17 cellular contexts compared by ENCODE assay signal in genomic region chr21:31720330-31720729, GRCh38.
"Had no signal": no experiment of that assay in that cellular context is flagged by ENCODE, and none has a peak within 500 bp of the region (broad histone marks: within the 10 kb centered on the region; RNA-seq: fewer than 3 reads in every experiment).

No MANE protein-coding gene starts in this region.

- H3K36me3 ChIP-seq: sigmoid colon, upper lobe of left lung had no signal

- H3K27ac Mint-ChIP-seq: activated CD4-positive, alpha-beta memory T cell treated with anti-CD3 and anti-CD28 coated beads for 36 hours; activated naive CD4-positive, alpha-beta T cell treated with anti-CD3 and anti-CD28 coated beads, Interleukin-2, amount 10 ng/mL, durations not matched to agents 7 days and 5 days; brain; dendritic cell treated with granulocyte-macrophage colony-stimulating factor and Interleukin-4, amounts not matched to agents 40 ng/mL and 50 ng/mL, for 4 days; T-helper 1 cell treated with Interleukin-12 subunit alpha and Interleukin-12 subunit beta and Interleukin-4 antibody, amounts not matched to agents 30 μg/mL and 1 μg/mL, for 36 hours had no signal

- H3K27me3 Mint-ChIP-seq: activated CD4-positive, alpha-beta memory T cell treated with anti-CD3 and anti-CD28 coated beads for 36 hours; activated naive CD4-positive, alpha-beta T cell treated with anti-CD3 and anti-CD28 coated beads, Interleukin-2, amount 10 ng/mL, durations not matched to agents 7 days and 5 days; brain; dendritic cell treated with granulocyte-macrophage colony-stimulating factor and Interleukin-4, amounts not matched to agents 40 ng/mL and 50 ng/mL, for 4 days; naive B cell had no signal

- H3K4me2 ChIP-seq: hepatocyte, SK-N-SH had no signal

- ATAC-seq: psoas muscle had no signal

- DNase-seq: activated CD4-positive, alpha-beta memory T cell treated with anti-CD3 and anti-CD28 coated beads for 36 hours; activated CD4-positive, CD25-positive, alpha-beta regulatory T cell treated with anti-CD3 and anti-CD28 coated beads, Interleukin-2, amount 50 U/mL, for 72 hours; activated CD8-positive, alpha-beta memory T cell treated with anti-CD3 and anti-CD28 coated beads, Interleukin-2, amount 50 U/mL, for 4 hours; activated naive CD4-positive, alpha-beta T cell treated with anti-CD3 and anti-CD28 coated beads, Interleukin-2, amount 10 ng/mL, durations not matched to agents 7 days and 5 days; amygdala; cerebellar nuclear complex; naive B cell; psoas muscle; sigmoid colon; SK-N-SH; stimulated activated CD4-positive, alpha-beta T cell treated with anti-CD3 and anti-CD28 coated beads, Interleukin-2, amount 100 ng/mL, for 24 hours; stimulated activated naive CD4-positive, alpha-beta T cell; upper lobe of left lung had no signal

- H3K27me3 ChIP-seq: hepatocyte, sigmoid colon, upper lobe of left lung had no signal

- H3K4me3 Mint-ChIP-seq: activated CD4-positive, alpha-beta memory T cell treated with anti-CD3 and anti-CD28 coated beads for 36 hours; activated naive CD4-positive, alpha-beta T cell treated with anti-CD3 and anti-CD28 coated beads, Interleukin-2, amount 10 ng/mL, durations not matched to agents 7 days and 5 days; brain; dendritic cell treated with granulocyte-macrophage colony-stimulating factor and Interleukin-4, amounts not matched to agents 40 ng/mL and 50 ng/mL, for 4 days; T-helper 1 cell treated with Interleukin-12 subunit alpha and Interleukin-12 subunit beta and Interleukin-4 antibody, amounts not matched to agents 30 μg/mL and 1 μg/mL, for 36 hours had no signal

- H3K9me3 Mint-ChIP-seq: activated CD4-positive, alpha-beta memory T cell treated with anti-CD3 and anti-CD28 coated beads for 36 hours; activated naive CD4-positive, alpha-beta T cell treated with anti-CD3 and anti-CD28 coated beads, Interleukin-2, amount 10 ng/mL, durations not matched to agents 7 days and 5 days; dendritic cell treated with granulocyte-macrophage colony-stimulating factor and Interleukin-4, amounts not matched to agents 40 ng/mL and 50 ng/mL, for 4 days; naive B cell; T-helper 1 cell treated with Interleukin-12 subunit alpha and Interleukin-12 subunit beta and Interleukin-4 antibody, amounts not matched to agents 30 μg/mL and 1 μg/mL, for 36 hours had no signal

- H3K4me3 ChIP-seq: hepatocyte, psoas muscle, sigmoid colon, upper lobe of left lung had no signal

- H3K9me3 ChIP-seq: psoas muscle, sigmoid colon, SK-N-SH, upper lobe of left lung had no signal

- H3K36me3 Mint-ChIP-seq: naive B cell had no signal

- H3K27ac ChIP-seq: hepatocyte, psoas muscle, sigmoid colon, upper lobe of left lung had no signal

- H3K9me2 ChIP-seq: SK-N-SH had no signal
